In the genomic region with DNA sequence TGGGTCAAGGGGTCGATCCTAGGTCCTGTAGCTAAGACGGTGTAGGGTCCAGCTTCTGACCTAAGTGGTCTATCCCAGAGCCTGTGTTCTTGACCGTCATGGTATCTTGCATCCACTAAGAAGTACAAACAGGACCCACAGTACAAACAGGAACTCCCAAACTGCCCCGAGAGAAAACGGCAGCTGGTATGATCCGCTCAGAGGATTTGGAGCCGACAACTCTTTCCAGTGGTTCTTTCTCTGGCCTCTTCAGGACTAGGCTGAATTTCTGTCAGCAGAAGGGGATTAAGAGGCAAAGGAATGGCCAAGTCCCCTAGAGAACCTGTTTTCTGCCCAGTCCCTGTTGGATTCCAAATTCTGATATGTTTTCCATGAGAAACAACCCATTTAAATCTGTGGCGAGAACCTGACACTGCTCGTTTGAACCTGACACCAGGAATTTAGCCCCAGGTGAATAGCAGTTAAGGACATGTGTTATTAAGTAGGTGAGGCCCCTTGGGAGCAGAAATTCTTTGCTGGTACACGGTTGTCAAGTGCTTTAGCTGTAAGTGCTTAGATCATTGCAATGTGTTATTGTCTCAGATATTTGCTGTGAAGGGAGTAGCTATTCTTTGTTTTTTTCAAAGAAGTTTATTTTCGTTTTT, we compare ENCODE assay signal across 13 cellular contexts. TPM values are rescaled to one million over a fixed set of nuclear protein-coding genes. Genes with fewer than 3 reads are reported as not detected.
DNase-seq lines count a peak whose midpoint lies in the region; ATAC-seq, FAIRE-seq and TF ChIP-seq lines count a peak whose summit lies in the region.
"Had no signal": no experiment of that assay in that cellular context is flagged by ENCODE, and none has a peak within 500 bp of the region (broad histone marks: within the 10 kb centered on the region; RNA-seq: fewer than 3 reads in every experiment).

No MANE protein-coding gene starts in this region.

- FAIRE-seq in frontal cortex (lab: Jason Lieb, UNC): no peak
- FAIRE-seq: GM19239 had no signal

- H3K4me3 ChIP-seq in H7 (ENCODE audit: insufficient read depth, low read depth, low read length): no peak overlapping the region
- H3K4me3 ChIP-seq: prostate gland had no signal

- peaks cover 40% of the 10 kb centered on the region for H3K4me1 Mint-ChIP-seq in osteocyte (ENCODE audit: unreplicated experiment)

- no peak for TF ChIP-seq CTCF in foreskin keratinocyte (conservative IDR thresholded peaks at IDR 0.05)
- no peak for TF ChIP-seq CTCF in osteocyte (IDR thresholded peaks at IDR 0.05)

- ATAC-seq in foreskin keratinocyte: peak; percentile 57
- ATAC-seq in HG02981 (IDR thresholded peaks at IDR 0.05; ENCODE audit: unreplicated experiment): no peak
- no peak for ATAC-seq in GM21381 (IDR thresholded peaks at IDR 0.05; ENCODE audit: unreplicated experiment)

- H3K4me1 ChIP-seq in foreskin keratinocyte: peaks cover 21% of the 10 kb centered on the region
- H3K4me1 ChIP-seq: prostate gland had no signal

- no peaks in the 10 kb centered on the region for H3K27me3 ChIP-seq in H7 (ENCODE audit: control insufficient read depth, insufficient read depth, low read length)
- H3K27me3 ChIP-seq in foreskin keratinocyte: no peaks in the 10 kb centered on the region

- peak overlapping the region; percentile 68 for H3K27ac Mint-ChIP-seq in osteocyte (ENCODE audit: unreplicated experiment)
- H3K27ac Mint-ChIP-seq: activated naive CD8-positive, alpha-beta T cell had no signal

- no peaks in the 10 kb centered on the region for H3K9me3 Mint-ChIP-seq in osteocyte (ENCODE audit: unreplicated experiment)

- no peak overlapping the region for H3K4me3 Mint-ChIP-seq in osteocyte (ENCODE audit: unreplicated experiment)
- H3K4me3 Mint-ChIP-seq: activated naive CD8-positive, alpha-beta T cell had no signal

- H3K27me3 Mint-ChIP-seq in osteocyte (ENCODE audit: unreplicated experiment): no peaks in the 10 kb centered on the region

- peak; percentile 54 for DNase-seq in H7
- peak; percentile 85 for DNase-seq in NCI-H748 (lab: John Stamatoyannopoulos, UW; ENCODE audit: unreplicated experiment)
- DNase-seq in foreskin keratinocyte: peak; percentile 56 to 85
- DNase-seq in osteocyte (ENCODE audit: extremely low spot score, unreplicated experiment): no peak
- DNase-seq in midbrain (lab: John Stamatoyannopoulos, UW): no peak
- DNase-seq in frontal cortex (ENCODE audit: low spot score in 2 of 2): no peak
- DNase-seq: NCI-H1930 had no signal

- H3K36me3 Mint-ChIP-seq in osteocyte (ENCODE audit: unreplicated experiment): peaks cover 20% of the 10 kb centered on the region

- no peaks in the 10 kb centered on the region for H3K36me3 ChIP-seq in H7 (replicated peaks; ENCODE audit: control insufficient read depth, insufficient read depth, low read length)
- H3K36me3 ChIP-seq: prostate gland had no signal

- H3K27ac ChIP-seq in foreskin keratinocyte: peak overlapping the region; percentile 23

RNA-seq across cellular contexts. Expression of a gene that starts 50.5 kb away (rescaled TPM):
- not detected in 2 replicates for total RNA-seq in H7 (2014; rRNA removed; shearing (Covaris generic))
- total RNA-seq in foreskin keratinocyte: not detected in 2 replicates
- 0.02 TPM in 1 of 2 replicates, not detected in the other for polyA plus RNA-seq in foreskin keratinocyte
- 0.11 and 0.29 TPM in 2 replicates for total RNA-seq in osteocyte
- total RNA-seq in frontal cortex: not detected
- total RNA-seq: SK-MEL-5 had no signal

Comparison
In these comparisons a context has a peak if more than half of its experiments do, and no peak if none do; other contexts are left out.
1. DNase-seq: peak in H7 (single experiment), NCI-H748 (single experiment) and foreskin keratinocyte (2 of 2); none in osteocyte (single experiment), midbrain (single experiment) and frontal cortex (0 of 2).